In genomic region chr7:130069978-130070899, GRCh38 we compare ENCODE assay signal across 8 cellular contexts. TPM values are rescaled to one million over a fixed set of nuclear protein-coding genes. Genes with fewer than 3 reads are reported as not detected.
DNase-seq lines count a peak whose midpoint lies in the region; ATAC-seq and TF ChIP-seq lines count a peak whose summit lies in the region.

TSS of gene KLHDC10 (plus strand) at chr7:130070534. CDS start at chr7:130070644, 110 bp downstream.

- TF ChIP-seq CTCF in Calu3 (IDR thresholded peaks at IDR 0.05; ENCODE audit: unreplicated experiment) (no peak), OCI-LY1 (IDR thresholded peaks at IDR 0.05; ENCODE audit: low read length) (no peak)

- H3K36me3 ChIP-seq in HUES64 (ENCODE audit: insufficient read depth, low read length) (no peaks in the 10 kb centered on the region), OCI-LY1 (ENCODE audit: insufficient read depth, low read length) (no peaks in the 10 kb centered on the region), mesodermal cell (ENCODE audit: control insufficient read depth, insufficient read depth, low read length) (peaks cover 6% of the 10 kb centered on the region)

- H3K4me3 Mint-ChIP-seq in Calu3 (ENCODE audit: low read depth, unreplicated experiment): peak within 1 kb of the TSS; percentile 80

- WGBS in HUES64: under 1% methylated on average over 57 of the region's 57 CpGs
- WGBS in mesodermal cell (ENCODE audit: insufficient coverage in 2 of 2), 2 experiments: 1 to 2% methylated on average over 27 to 30 of the region's 57 CpGs

- CTCF ChIA-PET in Calu3 (lab: Charles Lee): interaction anchor here (0.6 to 1.0 kb wide), 4 partner anchors 26 to 1273 kb away, joined by 3 to 4 read pairs (median 4); no protein-coding TSS in a partner anchor

- H3K27ac ChIP-seq in HUES64 (ENCODE audit: low read depth, low read length): peak within 1 kb of the TSS; percentile 68
- H3K27ac ChIP-seq in OCI-LY1 (ENCODE audit: low read depth, low read length, poor library complexity, severe bottlenecking): peak within 1 kb of the TSS; percentile 25
- peak within 1 kb of the TSS; percentile 25 for H3K27ac ChIP-seq in mesodermal cell (ENCODE audit: low read depth, low read length, severe bottlenecking)

- H3K27ac Mint-ChIP-seq in Calu3 (ENCODE audit: unreplicated experiment): peak within 1 kb of the TSS; percentile 92

- H3K4me3 ChIP-seq in HUES64 (ENCODE audit: low read length): peak within 1 kb of the TSS; percentile 95
- H3K4me3 ChIP-seq in OCI-LY1 (ENCODE audit: low read depth, low read length, poor library complexity, severe bottlenecking): peak within 1 kb of the TSS; percentile 83
- peak within 1 kb of the TSS; percentile 98 for H3K4me3 ChIP-seq in mesodermal cell (ENCODE audit: extremely low read depth, insufficient read depth, low read length, poor library complexity, severe bottlenecking)

- peak; percentile 96 for DNase-seq in Calu3
- peak; percentile 95 for DNase-seq in activated CD8-positive, alpha-beta memory T cell treated with anti-CD3 and anti-CD28 coated beads, Interleukin-2, amount 50 U/mL, for 4 hours
- DNase-seq in stimulated activated CD8-positive, alpha-beta memory T cell treated with anti-CD3 and anti-CD28 coated beads, Interleukin-15, amount 100 ng/mL, for 4 hours (ENCODE audit: low read depth in 2 of 2): peak; percentile 87 to 93

- intact Hi-C loops in Calu3 (cut with micrococcal nuclease; ENCODE audit: unreplicated experiment): loop anchor here (5.0 to 10.0 kb wide), 5 partner anchors 42 to 685 kb away; no protein-coding TSS in a partner anchor

- H3K9me3 ChIP-seq in HUES64 (ENCODE audit: insufficient read depth, low read depth, low read length) (no peaks in the 10 kb centered on the region), OCI-LY1 (ENCODE audit: low read length) (no peaks in the 10 kb centered on the region), mesodermal cell (ENCODE audit: control insufficient read depth, low read length) (no peaks in the 10 kb centered on the region)

- no peaks in the 10 kb centered on the region for H3K9me3 Mint-ChIP-seq in Calu3 (ENCODE audit: low read depth, unreplicated experiment)

- no peaks in the 10 kb centered on the region for H3K9me2 ChIP-seq in OCI-LY1 (ENCODE audit: low read depth, low read length)

- peaks cover 35% of the 10 kb centered on the region for H3K79me2 ChIP-seq in OCI-LY1 (ENCODE audit: insufficient read depth, low read length)

- H3F3A ChIP-seq in OCI-LY1 (ENCODE audit: insufficient read depth, low read length): no peaks in the 10 kb centered on the region

- ATAC-seq in GM21447 (IDR thresholded peaks at IDR 0.05; ENCODE audit: unreplicated experiment): peak; percentile 96

- H2AFZ ChIP-seq in OCI-LY1 (ENCODE audit: low read length): peak within 1 kb of the TSS; percentile 91

- in situ Hi-C loops in endometrial microvascular endothelial cells (cut with HindIII; ENCODE audit: inconsistent ontology term, low pct_unique_long_range_greater_than_20kb, low sequenced_read_pairs): no loop called here

- H4K20me1 ChIP-seq in OCI-LY1 (ENCODE audit: insufficient read depth, low read length): no peaks in the 10 kb centered on the region

- H3K27me3 Mint-ChIP-seq in Calu3 (ENCODE audit: unreplicated experiment): no peaks in the 10 kb centered on the region

- H3K9ac ChIP-seq in HUES64 (ENCODE audit: low read depth, low read length): peak within 1 kb of the TSS; percentile 79
- peak within 1 kb of the TSS; percentile 79 for H3K9ac ChIP-seq in OCI-LY1 (ENCODE audit: low read length)

- no peaks in the 10 kb centered on the region for H3K27me3 ChIP-seq in HUES64 (ENCODE audit: insufficient read depth, low read length)
- H3K27me3 ChIP-seq in OCI-LY1 (ENCODE audit: insufficient read depth, low read length): no peaks in the 10 kb centered on the region

- H3K4me1 ChIP-seq in HUES64 (ENCODE audit: insufficient read depth, low read length) (peaks cover 22% of the 10 kb centered on the region), OCI-LY1 (ENCODE audit: insufficient read depth, low read length, severe bottlenecking) (peaks cover 27% of the 10 kb centered on the region), mesodermal cell (ENCODE audit: control insufficient read depth, insufficient read depth, low read length, poor library complexity, severe bottlenecking) (peaks cover 8% of the 10 kb centered on the region)

- H3K4me2 ChIP-seq in OCI-LY1 (ENCODE audit: low read length): peak within 1 kb of the TSS; percentile 96

- BruUV-seq in Calu3 (replicated peaks; lab: Mats Ljungman, UMichigan): no TSS peak

- peaks cover 27% of the 10 kb centered on the region for H3K4me1 Mint-ChIP-seq in Calu3 (ENCODE audit: low read depth, unreplicated experiment)

- peaks cover 25% of the 10 kb centered on the region for H3K36me3 Mint-ChIP-seq in Calu3 (ENCODE audit: insufficient read depth, unreplicated experiment)

RNA-seq across cellular contexts. Expression of gene KLHDC10, which starts in this region (rescaled TPM):
- total RNA-seq in Calu3 (2022): 28.5 and 35.3 TPM in 2 replicates
- polyA plus RNA-seq in HUES64 (2013, experiment 1 of 2): 9.1 TPM
- polyA plus RNA-seq in HUES64 (2013, experiment 2 of 2): 10.8 TPM
- 18.3 TPM for total RNA-seq in endometrial microvascular endothelial cells (ENCODE audit: inconsistent ontology term)
- 25.5 TPM for polyA plus RNA-seq in mesodermal cell (2013, experiment 1 of 2)
- 28.0 TPM for polyA plus RNA-seq in mesodermal cell (2013, experiment 2 of 2)

Comparison
In these comparisons a context has a peak if more than half of its experiments do, and no peak if none do; other contexts are left out.
1. Peak in every context shown above with its lines: DNase-seq, ATAC-seq, H3K4me3 ChIP-seq and H3K27ac ChIP-seq.